14 cellular contexts compared by ENCODE assay signal in genomic region chr21:42630626-42631025, GRCh38. TPM values are rescaled to one million over a fixed set of nuclear protein-coding genes. Genes with fewer than 3 reads are reported as not detected.
"Had no signal": no experiment of that assay in that cellular context is flagged by ENCODE, and none has a peak within 500 bp of the region (broad histone marks: within the 10 kb centered on the region; RNA-seq: fewer than 3 reads in every experiment).

No MANE protein-coding gene starts in this region.

- H3K4me3 ChIP-seq: cardiac muscle cell, dorsolateral prefrontal cortex, gastroesophageal sphincter, heart right ventricle, SK-N-MC, testis had no signal

- H3K4me3 Mint-ChIP-seq: activated CD4-positive, alpha-beta T cell treated with anti-CD3 and anti-CD28 coated beads, Interleukin-2, amount 10 ng/mL, durations not matched to agents 7 days and 5 days; activated T-helper 1 cell treated with anti-CD3 and anti-CD28 coated beads, Interleukin-12 subunit alpha, Interleukin-12 subunit beta, Interleukin-2, Interleukin-4 antibody, amounts not matched to agents 30 ng/mL and 10 ng/mL and 1 ng/mL, durations not matched to agents 14 hours and 24 hours and 36 hours had no signal

- DNase-seq: activated CD4-positive, alpha-beta T cell treated with anti-CD3 and anti-CD28 coated beads, Interleukin-2, amount 10 ng/mL, durations not matched to agents 7 days and 5 days; activated CD8-positive, alpha-beta memory T cell treated with anti-CD3 and anti-CD28 coated beads for 24 hours; activated naive CD4-positive, alpha-beta T cell treated with anti-CD3 and anti-CD28 coated beads, Interleukin-2, amount 50 U/mL, for 16 hours; heart right ventricle; mesendoderm; small intestine; stimulated activated naive CD8-positive, alpha-beta T cell treated with anti-CD3 and anti-CD28 coated beads, Interleukin-15, Interleukin-2, amounts not matched to agents 100 U/mL and 50 U/mL, for 24 hours; testis had no signal

- H3K4me1 ChIP-seq: gastroesophageal sphincter, testis had no signal

- H3K27ac ChIP-seq: cardiac muscle cell, dorsolateral prefrontal cortex, gastroesophageal sphincter, heart right ventricle, SK-N-MC, testis had no signal

- H3K27me3 ChIP-seq: testis had no signal

- H3K9me3 Mint-ChIP-seq: activated CD4-positive, alpha-beta T cell treated with anti-CD3 and anti-CD28 coated beads, Interleukin-2, amount 10 ng/mL, durations not matched to agents 7 days and 5 days; activated T-helper 1 cell treated with anti-CD3 and anti-CD28 coated beads, Interleukin-12 subunit alpha, Interleukin-12 subunit beta, Interleukin-2, Interleukin-4 antibody, amounts not matched to agents 30 ng/mL and 10 ng/mL and 1 ng/mL, durations not matched to agents 14 hours and 24 hours and 36 hours had no signal

- H3K27ac Mint-ChIP-seq: activated CD4-positive, alpha-beta T cell treated with anti-CD3 and anti-CD28 coated beads, Interleukin-2, amount 10 ng/mL, durations not matched to agents 7 days and 5 days; activated T-helper 1 cell treated with anti-CD3 and anti-CD28 coated beads, Interleukin-12 subunit alpha, Interleukin-12 subunit beta, Interleukin-2, Interleukin-4 antibody, amounts not matched to agents 30 ng/mL and 10 ng/mL and 1 ng/mL, durations not matched to agents 14 hours and 24 hours and 36 hours had no signal

- H3K9me3 ChIP-seq: gastroesophageal sphincter, heart right ventricle, testis had no signal

- H3K36me3 ChIP-seq: cardiac muscle cell, gastroesophageal sphincter, heart right ventricle had no signal

- ATAC-seq: gastroesophageal sphincter; stimulated activated naive CD8-positive, alpha-beta T cell treated with anti-CD3 and anti-CD28 coated beads, Interleukin-15, Interleukin-2, amounts not matched to agents 100 U/mL and 50 U/mL, for 24 hours had no signal

RNA-seq across cellular contexts. Expression of gene PDE9A, which starts 22.8 kb away (rescaled TPM):
- total RNA-seq: myocyte had no signal
